Comparison of ENCODE assay signal across 20 cellular contexts in the genomic region with DNA sequence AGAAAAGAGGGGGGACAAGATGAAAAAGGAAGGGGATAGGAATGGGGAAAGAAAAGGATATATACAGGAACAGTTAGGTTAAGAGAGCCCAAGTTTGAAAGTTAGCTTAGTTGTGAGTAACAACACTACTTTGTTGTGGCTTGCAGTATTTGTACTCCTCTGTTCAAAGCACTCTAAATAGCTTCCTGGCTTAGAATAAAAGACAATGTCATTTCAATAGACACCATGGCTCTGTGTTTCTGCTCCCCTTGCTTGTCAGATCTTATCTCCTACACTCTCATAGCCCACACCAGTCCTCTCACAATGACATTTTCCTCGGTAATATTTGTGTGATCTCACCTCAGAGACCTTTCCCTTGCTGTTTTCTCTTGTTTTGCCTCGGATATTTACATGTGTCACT.
"Had no signal": no experiment of that assay in that cellular context is flagged by ENCODE, and none has a peak within 500 bp of the region (broad histone marks: within the 10 kb centered on the region; RNA-seq: fewer than 3 reads in every experiment).

No MANE protein-coding gene starts in this region.

- DNase-seq: cortex of kidney; dorsolateral prefrontal cortex; effector CD8-positive, alpha-beta T cell; gastrocnemius medialis; heart right ventricle; hypothalamus; kidney glomerular epithelial cell; naive thymus-derived CD4-positive, alpha-beta T cell; nephron progenitor cell; small intestine; stimulated activated CD4-positive, alpha-beta T cell treated with anti-CD3 and anti-CD28 coated beads, Interleukin-12 subunit alpha, Interleukin-12 subunit beta, amount 100 ng/mL, for 4 hours; stimulated activated naive CD4-positive, alpha-beta T cell treated with Interleukin-2 at 50 U/mL for 16 hours; thyroid gland; upper lobe of right lung had no signal

- FAIRE-seq: islet of Langerhans, small intestine had no signal

- H3K27me3 ChIP-seq: dorsolateral prefrontal cortex, esophagus muscularis mucosa, gastrocnemius medialis, heart right ventricle, right atrium auricular region, suprapubic skin, thyroid gland, upper lobe of right lung, vagina had no signal

- H3K4me1 ChIP-seq: esophagus muscularis mucosa, gastrocnemius medialis, heart right ventricle, right atrium auricular region, suprapubic skin, thyroid gland, upper lobe of right lung, vagina had no signal

- H3K9me3 ChIP-seq: esophagus muscularis mucosa, gastrocnemius medialis, right atrium auricular region, suprapubic skin, thyroid gland, upper lobe of right lung, vagina had no signal

- H3K27ac ChIP-seq: dorsolateral prefrontal cortex, epithelial cell of prostate, esophagus muscularis mucosa, gastrocnemius medialis, heart right ventricle, right atrium auricular region, suprapubic skin, thyroid gland, upper lobe of right lung, vagina had no signal

- H3K4me3 ChIP-seq: dorsolateral prefrontal cortex, esophagus muscularis mucosa, gastrocnemius medialis, heart right ventricle, right atrium auricular region, suprapubic skin, thyroid gland, upper lobe of right lung, vagina had no signal

- H3K36me3 ChIP-seq: esophagus muscularis mucosa, gastrocnemius medialis, heart right ventricle, right atrium auricular region, suprapubic skin, thyroid gland, upper lobe of right lung, vagina had no signal
